Comparison of ENCODE assay signal across 9 cellular contexts in genomic region chr1:180633092-180634045, GRCh38. TPM values are rescaled to one million over a fixed set of nuclear protein-coding genes. Genes with fewer than 3 reads are reported as not detected.
DNase-seq lines count a peak whose midpoint lies in the region; ATAC-seq and TF ChIP-seq lines count a peak whose summit lies in the region.
"Had no signal": no experiment of that assay in that cellular context is flagged by ENCODE, and none has a peak within 500 bp of the region (broad histone marks: within the 10 kb centered on the region; RNA-seq: fewer than 3 reads in every experiment).

No MANE protein-coding gene starts in this region.

- CTCF ChIA-PET in CD8-positive, alpha-beta T cell (lab: Charles Lee): interaction anchor here (2.6 kb wide), 1 partner anchor 229 kb away, joined by 12 read pairs; no protein-coding TSS in a partner anchor
- CTCF ChIA-PET in naive thymus-derived CD4-positive, alpha-beta T cell (lab: Charles Lee): no interaction called here
- CTCF ChIA-PET in activated CD8-positive, alpha-beta T cell treated with anti-CD3 and anti-CD28 coated beads, Interleukin-2, amount 10 ng/mL, durations not matched to agents 7 days and 5 days (lab: Charles Lee): interaction anchor here (1.0 to 3.4 kb wide), 3 partner anchors 43 to 229 kb away, joined by 3 to 21 read pairs (median 3); no protein-coding TSS in a partner anchor

- H3K4me1 ChIP-seq in CD8-positive, alpha-beta T cell (ENCODE audit: insufficient read depth, low read length): peaks cover 23% of the 10 kb centered on the region
- H3K4me1 ChIP-seq in HUES6 (ENCODE audit: control insufficient read depth, insufficient read depth, low read length): peaks cover 6% of the 10 kb centered on the region
- H3K4me1 ChIP-seq in body of pancreas: peaks cover 54% of the 10 kb centered on the region
- H3K4me1 ChIP-seq in naive thymus-derived CD4-positive, alpha-beta T cell (ENCODE audit: control insufficient read depth in 2 of 2, insufficient read depth in 2 of 2, low read length in 2 of 2): peaks cover 12 to 16% of the 10 kb centered on the region in 2 donors

- POLR2A ChIA-PET in CD8-positive, alpha-beta T cell (lab: Charles Lee): no interaction called here
- POLR2A ChIA-PET in naive thymus-derived CD4-positive, alpha-beta T cell (lab: Charles Lee): interaction anchor here (0.7 to 2.7 kb wide), 3 partner anchors 131 to 219 kb away, joined by 3 to 14 read pairs (median 3); partner anchors contain the start of gene ACBD6
- POLR2A ChIA-PET in activated CD8-positive, alpha-beta T cell treated with anti-CD3 and anti-CD28 coated beads, Interleukin-2, amount 10 ng/mL, durations not matched to agents 7 days and 5 days (lab: Charles Lee): no interaction called here

- H3K9ac ChIP-seq in HUES6 (ENCODE audit: low read length): no peak overlapping the region

- H3K27ac ChIP-seq in CD8-positive, alpha-beta T cell (ENCODE audit: low read depth, low read length): peak overlapping the region; percentile 89
- H3K27ac ChIP-seq in HUES6 (ENCODE audit: low read depth, low read length): no peak overlapping the region
- peak overlapping the region in 3 of 4 donors; percentile 84 to 92 (median 88) for H3K27ac ChIP-seq in body of pancreas
- H3K27ac ChIP-seq in naive thymus-derived CD4-positive, alpha-beta T cell (ENCODE audit: low read depth, low read length): peak overlapping the region; percentile 94

- peaks cover 21% of the 10 kb centered on the region for H3K4me1 Mint-ChIP-seq in CD8-positive, alpha-beta T cell (ENCODE audit: low read depth)
- peaks cover 0 to 19% (median 13%) of the 10 kb centered on the region in 7 donors for H3K4me1 Mint-ChIP-seq in naive thymus-derived CD4-positive, alpha-beta T cell
- H3K4me1 Mint-ChIP-seq in activated CD8-positive, alpha-beta T cell treated with anti-CD3 and anti-CD28 coated beads, Interleukin-2, amount 10 ng/mL, durations not matched to agents 7 days and 5 days (ENCODE audit: low read depth): peaks cover 9% of the 10 kb centered on the region

- no peak overlapping the region for H3K4me3 Mint-ChIP-seq in CD8-positive, alpha-beta T cell
- H3K4me3 Mint-ChIP-seq in naive thymus-derived CD4-positive, alpha-beta T cell: no peak overlapping the region
- H3K4me3 Mint-ChIP-seq in activated CD8-positive, alpha-beta T cell treated with anti-CD3 and anti-CD28 coated beads, Interleukin-2, amount 10 ng/mL, durations not matched to agents 7 days and 5 days: no peak overlapping the region

- H3K27me3 ChIP-seq in CD8-positive, alpha-beta T cell (ENCODE audit: insufficient read depth, low read length): no peaks in the 10 kb centered on the region
- H3K27me3 ChIP-seq in HUES6 (ENCODE audit: control insufficient read depth, insufficient read depth, low read length) (no peaks in the 10 kb centered on the region), body of pancreas (no peaks in the 10 kb centered on the region)
- H3K27me3 ChIP-seq in naive thymus-derived CD4-positive, alpha-beta T cell (ENCODE audit: control insufficient read depth in 2 of 2, insufficient read depth in 2 of 2, low read length in 2 of 2): no peaks in the 10 kb centered on the region

- H3K27ac Mint-ChIP-seq in CD8-positive, alpha-beta T cell: no peak overlapping the region
- no peak overlapping the region for H3K27ac Mint-ChIP-seq in naive thymus-derived CD4-positive, alpha-beta T cell
- H3K27ac Mint-ChIP-seq in activated CD8-positive, alpha-beta T cell treated with anti-CD3 and anti-CD28 coated beads, Interleukin-2, amount 10 ng/mL, durations not matched to agents 7 days and 5 days: no peak overlapping the region

- no peak for DNase-seq in CD8-positive, alpha-beta T cell
- no peak for DNase-seq in body of pancreas
- no peak for DNase-seq in naive thymus-derived CD4-positive, alpha-beta T cell
- DNase-seq in NCI-H1436 treated with DMSO at 0.1 percent for 48 hours (lab: John Stamatoyannopoulos, UW): no peak
- no peak for DNase-seq in germinal center (ENCODE audit: low spot score)
- DNase-seq in activated CD8-positive, alpha-beta T cell treated with anti-CD3 and anti-CD28 coated beads, Interleukin-2, amount 10 ng/mL, durations not matched to agents 7 days and 5 days: no peak
- DNase-seq: RPMI8226 had no signal

- 13 to 16% methylated on average over 3 of the region's 3 CpGs for WGBS in body of pancreas, 2 donors

- H3K4me3 ChIP-seq in CD8-positive, alpha-beta T cell (ENCODE audit: low read depth, low read length): peak overlapping the region; percentile 94
- H3K4me3 ChIP-seq in HUES6 (ENCODE audit: low read depth, low read length): peak overlapping the region; percentile 99
- H3K4me3 ChIP-seq in body of pancreas: no peak overlapping the region
- peak overlapping the region; percentile 85 for H3K4me3 ChIP-seq in naive thymus-derived CD4-positive, alpha-beta T cell (ENCODE audit: low read length)

- peaks cover 7% of the 10 kb centered on the region for H3K36me3 Mint-ChIP-seq in CD8-positive, alpha-beta T cell
- peaks cover 0 to 4% (median 4%) of the 10 kb centered on the region in 5 donors for H3K36me3 Mint-ChIP-seq in naive thymus-derived CD4-positive, alpha-beta T cell
- no peaks in the 10 kb centered on the region for H3K36me3 Mint-ChIP-seq in activated CD8-positive, alpha-beta T cell treated with anti-CD3 and anti-CD28 coated beads, Interleukin-2, amount 10 ng/mL, durations not matched to agents 7 days and 5 days (ENCODE audit: low read depth)

- ATAC-seq in CD8-positive, alpha-beta T cell: no peak
- ATAC-seq in body of pancreas (no peak), HG03432 (IDR thresholded peaks at IDR 0.05; ENCODE audit: unreplicated experiment) (no peak)
- no peak for ATAC-seq in naive thymus-derived CD4-positive, alpha-beta T cell
- no peak for ATAC-seq in activated CD8-positive, alpha-beta T cell treated with anti-CD3 and anti-CD28 coated beads, Interleukin-2, amount 10 ng/mL, durations not matched to agents 7 days and 5 days

- H3K27me3 Mint-ChIP-seq in CD8-positive, alpha-beta T cell (ENCODE audit: low read depth): no peaks in the 10 kb centered on the region
- peaks cover 0 to 2% (median 0%) of the 10 kb centered on the region in 5 donors for H3K27me3 Mint-ChIP-seq in naive thymus-derived CD4-positive, alpha-beta T cell
- H3K27me3 Mint-ChIP-seq in activated CD8-positive, alpha-beta T cell treated with anti-CD3 and anti-CD28 coated beads, Interleukin-2, amount 10 ng/mL, durations not matched to agents 7 days and 5 days (ENCODE audit: low read depth): no peaks in the 10 kb centered on the region

- H3K9me3 ChIP-seq in CD8-positive, alpha-beta T cell (ENCODE audit: low read length): no peaks in the 10 kb centered on the region
- no peaks in the 10 kb centered on the region for H3K9me3 ChIP-seq in HUES6 (ENCODE audit: control insufficient read depth, insufficient read depth, low read depth, low read length)
- no peaks in the 10 kb centered on the region for H3K9me3 ChIP-seq in body of pancreas
- no peaks in the 10 kb centered on the region for H3K9me3 ChIP-seq in naive thymus-derived CD4-positive, alpha-beta T cell (ENCODE audit: control insufficient read depth in 2 of 3, low read length in 3 of 3)

- TF ChIP-seq CTCF in CD8-positive, alpha-beta T cell (IDR thresholded peaks at IDR 0.05): no peak
- no peak for TF ChIP-seq CTCF in body of pancreas (IDR thresholded peaks at IDR 0.05)

- intact Hi-C loops in CD8-positive, alpha-beta T cell (cut with DNase I, micrococcal nuclease): loop anchor here (2.0 to 10.0 kb wide), 17 partner anchors 116 to 1954 kb away; partner anchors contain the start of genes IER5 (in 2 of the 2), SOAT1 (in 2 of the 2), STX6 (in 2 of the 2) and TOR1AIP1 (in 2 of the 2)
- intact Hi-C loops in body of pancreas (cut with DNase I): loop anchor here (10.0 kb wide), 1 partner anchor 231 kb away; no protein-coding TSS in a partner anchor
- intact Hi-C loops in naive thymus-derived CD4-positive, alpha-beta T cell (cut with micrococcal nuclease): loop anchor here (2.0 to 10.0 kb wide), 16 partner anchors 49 to 1909 kb away; partner anchors contain the start of genes QSOX1 (in 2 of the 2), LHX4 (in 1 of the 2), RALGPS2 (in 1 of the 2) and SOAT1 (in 1 of the 2)

- no peaks in the 10 kb centered on the region for H3K9me3 Mint-ChIP-seq in CD8-positive, alpha-beta T cell
- no peaks in the 10 kb centered on the region for H3K9me3 Mint-ChIP-seq in naive thymus-derived CD4-positive, alpha-beta T cell
- no peaks in the 10 kb centered on the region for H3K9me3 Mint-ChIP-seq in activated CD8-positive, alpha-beta T cell treated with anti-CD3 and anti-CD28 coated beads, Interleukin-2, amount 10 ng/mL, durations not matched to agents 7 days and 5 days (ENCODE audit: insufficient read depth)

- H3K36me3 ChIP-seq in CD8-positive, alpha-beta T cell (ENCODE audit: insufficient read depth, low read length): no peaks in the 10 kb centered on the region
- no peaks in the 10 kb centered on the region for H3K36me3 ChIP-seq in HUES6 (ENCODE audit: control insufficient read depth, insufficient read depth, low read length)
- no peaks in the 10 kb centered on the region for H3K36me3 ChIP-seq in body of pancreas (replicated peaks in 1 of 2; ENCODE audit: insufficient read depth in 1 of 2, low read depth in 2 of 2)
- H3K36me3 ChIP-seq in naive thymus-derived CD4-positive, alpha-beta T cell (ENCODE audit: control insufficient read depth in 2 of 3, insufficient read depth in 3 of 3, low read length in 3 of 3): peaks cover 0 to 5% (median 0%) of the 10 kb centered on the region in 3 experiments

- no peak for TF ChIP-seq POLR2A in body of pancreas (IDR thresholded peaks at IDR 0.05)

RNA-seq across cellular contexts. Expression of gene XPR1, which starts 1.5 kb away (rescaled TPM):
- total RNA-seq in CD8-positive, alpha-beta T cell: 10 to 100 TPM; 11.6 to 12.3 TPM
- 10 to 100 TPM; 11.5 to 13.0 TPM for total RNA-seq in body of pancreas
- total RNA-seq in naive thymus-derived CD4-positive, alpha-beta T cell: 10 to 100 TPM; 12.9 to 19.7 (median 15.4) TPM
- polyA plus RNA-seq in naive thymus-derived CD4-positive, alpha-beta T cell: 1 to 10 TPM; 5.4 to 6.5 TPM
- 10 to 100 TPM; 17.7 to 20.9 TPM for total RNA-seq in activated CD8-positive, alpha-beta T cell treated with anti-CD3 and anti-CD28 coated beads, Interleukin-2, amount 10 ng/mL, durations not matched to agents 7 days and 5 days

Comparison
In these comparisons a context has a peak if more than half of its experiments do, and no peak if none do; other contexts are left out.
1. H3K4me3 ChIP-seq: peak in CD8-positive, alpha-beta T cell (single experiment), HUES6 (single experiment) and naive thymus-derived CD4-positive, alpha-beta T cell (single experiment); none in body of pancreas (0 of 2).